ENCODE assay signal across 12 cellular contexts in the genomic region with DNA sequence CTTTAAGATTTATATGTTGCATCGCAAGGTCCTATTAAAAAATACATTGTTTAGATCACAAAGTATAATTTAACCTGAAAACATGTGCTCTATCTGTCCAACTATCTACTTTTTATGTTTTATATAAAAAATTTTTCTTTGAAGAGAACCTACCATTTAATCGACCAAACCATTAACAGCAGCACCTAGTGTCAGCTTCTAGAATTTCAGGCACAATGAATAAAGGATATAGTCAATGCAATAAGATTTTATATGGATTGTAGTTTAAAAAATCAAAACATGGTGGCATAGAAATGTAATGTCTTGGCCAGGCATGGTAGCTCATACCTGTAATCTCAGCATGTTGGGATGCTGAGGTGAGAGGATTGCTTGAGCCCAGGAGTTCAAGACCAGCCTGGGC.
DNase-seq lines count a peak whose midpoint lies in the region; ATAC-seq and TF ChIP-seq lines count a peak whose summit lies in the region.
"Had no signal": no experiment of that assay in that cellular context is flagged by ENCODE, and none has a peak within 500 bp of the region (broad histone marks: within the 10 kb centered on the region; RNA-seq: fewer than 3 reads in every experiment).

No MANE protein-coding gene starts in this region.

- TF ChIP-seq CTCF in WI38 (IDR thresholded peaks at IDR 0.05; ENCODE audit: low read depth, low read length) (peak; percentile 4; the same call in 1 of the 2 replicates), nephron (IDR thresholded peaks at IDR 0.05; ENCODE audit: unreplicated experiment in 3 of 3) (peak; percentile 22 to 47 (median 32))

- CTCF ChIA-PET in activated CD4-positive, alpha-beta T cell treated with anti-CD3 and anti-CD28 coated beads for 36 hours (lab: Charles Lee) = no interaction called here

- no peaks in the 10 kb centered on the region for H3K36me3 Mint-ChIP-seq in nephron (ENCODE audit: low read depth)
- H3K36me3 Mint-ChIP-seq in activated CD4-positive, alpha-beta T cell treated with anti-CD3 and anti-CD28 coated beads for 36 hours (ENCODE audit: low read depth) = no peaks in the 10 kb centered on the region
- H3K36me3 Mint-ChIP-seq: IgD-negative memory B cell had no signal

- H3K27me3 Mint-ChIP-seq in nephron (ENCODE audit: low read depth) = no peaks in the 10 kb centered on the region
- H3K27me3 Mint-ChIP-seq in activated CD4-positive, alpha-beta T cell treated with anti-CD3 and anti-CD28 coated beads for 36 hours = peaks cover 4% of the 10 kb centered on the region

- intact Hi-C loops in activated CD4-positive, alpha-beta T cell treated with anti-CD3 and anti-CD28 coated beads for 36 hours (cut with DNase I, micrococcal nuclease) = no loop called here

- H3K9me3 Mint-ChIP-seq in nephron = peaks cover 3% of the 10 kb centered on the region
- no peaks in the 10 kb centered on the region for H3K9me3 Mint-ChIP-seq in activated CD4-positive, alpha-beta T cell treated with anti-CD3 and anti-CD28 coated beads for 36 hours (ENCODE audit: low read depth)

- ATAC-seq in HG02938 (IDR thresholded peaks at IDR 0.05; ENCODE audit: unreplicated experiment) (peak; percentile 52), HG02981 (IDR thresholded peaks at IDR 0.05; ENCODE audit: unreplicated experiment) (no peak)
- no peak for ATAC-seq in activated CD4-positive, alpha-beta T cell treated with anti-CD3 and anti-CD28 coated beads for 36 hours
- ATAC-seq: left ventricle myocardium superior had no signal

- no peak overlapping the region for H3K27ac Mint-ChIP-seq in nephron
- no peak overlapping the region for H3K27ac Mint-ChIP-seq in activated CD4-positive, alpha-beta T cell treated with anti-CD3 and anti-CD28 coated beads for 36 hours
- H3K27ac Mint-ChIP-seq: IgD-negative memory B cell had no signal

- H3K4me3 ChIP-seq in WI38 (ENCODE audit: low read depth, low read length) = no peak overlapping the region

- no peak overlapping the region for H3K4me3 Mint-ChIP-seq in nephron
- H3K4me3 Mint-ChIP-seq in activated CD4-positive, alpha-beta T cell treated with anti-CD3 and anti-CD28 coated beads for 36 hours = no peak overlapping the region
- H3K4me3 Mint-ChIP-seq: IgD-negative memory B cell had no signal

- peaks cover 5% of the 10 kb centered on the region for H3K4me1 Mint-ChIP-seq in nephron
- no peaks in the 10 kb centered on the region for H3K4me1 Mint-ChIP-seq in activated CD4-positive, alpha-beta T cell treated with anti-CD3 and anti-CD28 coated beads for 36 hours

- peak; percentile 22 for DNase-seq in GM03348 (ENCODE audit: low spot score)
- DNase-seq in DMS153 treated with DMSO at 0.1 percent for 48 hours (lab: John Stamatoyannopoulos, UW; ENCODE audit: unreplicated experiment) = no peak
- DNase-seq in activated CD4-positive, alpha-beta T cell treated with anti-CD3 and anti-CD28 coated beads for 36 hours = no peak
- DNase-seq: amygdala, GF-D8, left ventricle myocardium superior, retina had no signal

- POLR2A ChIA-PET in activated CD4-positive, alpha-beta T cell treated with anti-CD3 and anti-CD28 coated beads for 36 hours (lab: Charles Lee) = no interaction called here
